ENCODE assay signal across 8 cellular contexts in genomic region chr19:49808762-49809154, GRCh38. TPM values are rescaled to one million over a fixed set of nuclear protein-coding genes. Genes with fewer than 3 reads are reported as not detected.
A peak's percentile ranks its signal among the peaks of the same experiment; 100 is the strongest.
DNase-seq lines count a peak whose midpoint lies in the region; ATAC-seq and TF ChIP-seq lines count a peak whose summit lies in the region.

No MANE protein-coding gene starts in this region.

- H3K27ac ChIP-seq in colonic mucosa (peak overlapping the region; percentile 52), layer of hippocampus (ENCODE audit: low read depth, low read length) (peak overlapping the region; percentile 83)

- ATAC-seq in GM21381 (IDR thresholded peaks at IDR 0.05; ENCODE audit: unreplicated experiment), result no peak

- DNase-seq in DMS79 (lab: John Stamatoyannopoulos, UW) (peak; percentile 40), NCI-H187 treated with DMSO at 0.1 percent for 48 hours (lab: John Stamatoyannopoulos, UW) (peak; percentile 92), colonic mucosa (peak; percentile 97), GF-D8 (lab: John Stamatoyannopoulos, UW) (no peak)
- DNase-seq in activated CD4-positive, alpha-beta T cell treated with anti-CD3 and anti-CD28 coated beads, Interleukin-2, amount 50 U/mL, for 24 hours (ENCODE audit: low read depth in 1 of 2, low spot score in 1 of 2), result peak; percentile 67 to 78
- DNase-seq in stimulated activated CD4-positive, alpha-beta T cell treated with anti-CD3 and anti-CD28 coated beads, Interleukin-15, amount 100 ng/mL, for 24 hours, result peak; percentile 90

- intact Hi-C loops in colonic mucosa (cut with DNase I), result no loop called here

- no peaks in the 10 kb centered on the region for H3K4me1 ChIP-seq in colonic mucosa

- no peaks in the 10 kb centered on the region for H3K27me3 ChIP-seq in colonic mucosa
- H3K27me3 ChIP-seq in layer of hippocampus (ENCODE audit: control insufficient read depth, insufficient read depth, low read length), result no peaks in the 10 kb centered on the region

- no peaks in the 10 kb centered on the region for H3K9me3 ChIP-seq in colonic mucosa

- TF ChIP-seq CTCF in colonic mucosa (IDR thresholded peaks at IDR 0.05), result no peak

- H3K4me3 ChIP-seq in colonic mucosa, result peak overlapping the region; percentile 78

- H3K9ac ChIP-seq in colonic mucosa (ENCODE audit: low read depth in 2 of 2, low read length in 2 of 2), result peak overlapping the region; percentile 67 to 87

- no peaks in the 10 kb centered on the region for H3K36me3 ChIP-seq in colonic mucosa

RNA-seq across cellular contexts. Expression of gene FUZ, which starts 4.3 kb away (rescaled TPM):
- 10 to 100 TPM in 1 of 2 donors, 1 to 10 TPM in 1; 7.4 to 14.9 TPM for total RNA-seq in colonic mucosa

RNA-seq across cellular contexts. Expression of gene MED25, which starts 9.3 kb away (rescaled TPM):
- 10 to 100 TPM; 46.1 to 77.2 TPM for total RNA-seq in colonic mucosa

RNA-seq across cellular contexts. Expression of gene AP2A1, which starts 42.0 kb away (rescaled TPM):
- 10 to 100 TPM; 80.0 to 92.1 TPM for total RNA-seq in colonic mucosa

RNA-seq across cellular contexts. Expression of gene PTOV1, which starts 42.2 kb away (rescaled TPM):
- 100 to 1,000 TPM; 109 to 128 TPM for total RNA-seq in colonic mucosa

RNA-seq across cellular contexts. Expression of gene TSKS, which starts 45.7 kb away (rescaled TPM):
- total RNA-seq in colonic mucosa, result not detected
